10 cellular contexts compared by ENCODE assay signal in genomic region chr1:116738673-116739370, GRCh38. TPM values are rescaled to one million over a fixed set of nuclear protein-coding genes. Genes with fewer than 3 reads are reported as not detected.
DNase-seq lines count a peak whose midpoint lies in the region; ATAC-seq, FAIRE-seq and TF ChIP-seq lines count a peak whose summit lies in the region.
"Had no signal": no experiment of that assay in that cellular context is flagged by ENCODE, and none has a peak within 500 bp of the region (broad histone marks: within the 10 kb centered on the region; RNA-seq: fewer than 3 reads in every experiment).

No MANE protein-coding gene starts in this region.

- FAIRE-seq in kidney (lab: Jason Lieb, UNC) (no peak), RCC 7860 (lab: Jason Lieb, UNC) (no peak)
- FAIRE-seq: astrocyte had no signal

- H3K27me3 ChIP-seq in right cardiac atrium (ENCODE audit: control insufficient read depth, insufficient read depth) = no peaks in the 10 kb centered on the region

- no peak for TF ChIP-seq CTCF in kidney (IDR thresholded peaks at IDR 0.05; ENCODE audit: borderline replicate concordance, extremely low read depth, insufficient read depth)

- H3K27ac ChIP-seq in right cardiac atrium (ENCODE audit: low read length) (no peak overlapping the region), kidney (ENCODE audit: low read depth in 2 of 2, low read length in 2 of 2) (no peak overlapping the region)

- DNase-seq in activated T-cell treated with anti-CD3 and anti-CD28 coated beads for 24 hours (ENCODE audit: low read depth) (peak; percentile 69), right cardiac atrium (no peak), kidney (no peak), RCC 7860 (ENCODE audit: low spot score) (no peak), hypothalamus (lab: John Stamatoyannopoulos, UW) (no peak)
- DNase-seq in stimulated activated CD4-positive, alpha-beta T cell treated with anti-CD3 and anti-CD28 coated beads, Interleukin-1b, Interleukin-23, amount 100 ng/mL, for 48 hours = peak; percentile 77

- WGBS in right cardiac atrium = 74% methylated on average over 9 of the region's 9 CpGs

- H3K4me3 ChIP-seq in right cardiac atrium (ENCODE audit: low read length) = no peak overlapping the region
- no peak overlapping the region for H3K4me3 ChIP-seq in kidney (ENCODE audit: low read length in 2 of 2)

- ATAC-seq in GM18868 (IDR thresholded peaks at IDR 0.05; ENCODE audit: unreplicated experiment) (peak; percentile 78), HG03060 (IDR thresholded peaks at IDR 0.05; ENCODE audit: low read depth, unreplicated experiment) (peak; percentile 42), right cardiac atrium (no peak)

- intact Hi-C loops in right cardiac atrium (cut with DNase I) (loop anchor here in 2 of 4 donors (5.0 kb wide), 1 partner anchor 318 kb away; no protein-coding TSS in a partner anchor), kidney (cut with DNase I) (no loop called here)

- H3K9me3 ChIP-seq in right cardiac atrium (ENCODE audit: control insufficient read depth, low read length) = peaks cover 3% of the 10 kb centered on the region
- peaks cover 8 to 11% of the 10 kb centered on the region in 2 donors for H3K9me3 ChIP-seq in kidney (ENCODE audit: control insufficient read depth in 1 of 2, low read length in 2 of 2)

- H3K36me3 ChIP-seq in kidney (ENCODE audit: control insufficient read depth in 1 of 2, insufficient read depth in 2 of 2, low read length in 2 of 2) = no peaks in the 10 kb centered on the region

- H3K9ac ChIP-seq in kidney (ENCODE audit: low read length in 2 of 2) = no peak overlapping the region

- H3K4me1 ChIP-seq in right cardiac atrium (ENCODE audit: control insufficient read depth, insufficient read depth, low read length) (no peaks in the 10 kb centered on the region), kidney (ENCODE audit: control insufficient read depth in 1 of 2, insufficient read depth in 1 of 2, low read depth in 1 of 2, low read length in 2 of 2) (no peaks in the 10 kb centered on the region)

RNA-seq across cellular contexts. Expression of gene CD2, which starts 15.4 kb away (rescaled TPM):
- total RNA-seq in right cardiac atrium (1 to 10 TPM in 2 of 4 donors, under 1 TPM in 2; 0.92 to 2.6 (median 1.5) TPM), kidney (12.1 TPM)
- polyA plus RNA-seq in right cardiac atrium (0.59 TPM), kidney (ENCODE audit: insufficient read depth, low read depth, low replicate concordance) (0.97 TPM)
- total RNA-seq: renal cortical epithelial cell had no signal

Comparison
In these comparisons a context has a peak if more than half of its experiments do, and no peak if none do; other contexts are left out.
1. ATAC-seq: peak in GM18868 (single experiment) and HG03060 (single experiment); none in right cardiac atrium (0 of 2).
2. DNase-seq: peak in activated T-cell treated with anti-CD3 and anti-CD28 coated beads for 24 hours (single experiment) and stimulated activated CD4-positive, alpha-beta T cell treated with anti-CD3 and anti-CD28 coated beads, Interleukin-1b, Interleukin-23, amount 100 ng/mL, for 48 hours (single experiment); none in right cardiac atrium (0 of 3), kidney (single experiment), RCC 7860 (single experiment) and hypothalamus (0 of 51).